In genomic region chr4:3352918-3353594, GRCh38 we compare ENCODE assay signal across 14 cellular contexts.
"Had no signal": no experiment of that assay in that cellular context is flagged by ENCODE, and none has a peak within 500 bp of the region (broad histone marks: within the 10 kb centered on the region; RNA-seq: fewer than 3 reads in every experiment).

No MANE protein-coding gene starts in this region.

- H3K9me3 Mint-ChIP-seq: natural killer cell had no signal

- H3K4me1 ChIP-seq: suprapubic skin had no signal

- H3K4me1 Mint-ChIP-seq: natural killer cell had no signal

- H3K27ac Mint-ChIP-seq: natural killer cell; stimulated activated naive CD8-positive, alpha-beta T cell treated with anti-CD3 and anti-CD28 coated beads, Interleukin-15, Interleukin-2, amounts not matched to agents 100 ng/mL and 50 ng/mL, for 24 hours; type B pancreatic cell; WTC11 had no signal

- H2AFZ ChIP-seq: hepatocyte had no signal

- H3K4me3 ChIP-seq: hepatocyte, smooth muscle cell, suprapubic skin had no signal

- H3K27ac ChIP-seq: suprapubic skin had no signal

- H3K36me3 ChIP-seq: suprapubic skin had no signal

- H3K4me2 ChIP-seq: hepatocyte, smooth muscle cell had no signal

- H3K27me3 ChIP-seq: hepatocyte, suprapubic skin had no signal

- ATAC-seq: natural killer cell, right cardiac atrium, WTC11 had no signal

- H3K9me3 ChIP-seq: suprapubic skin had no signal

- H3K4me3 Mint-ChIP-seq: natural killer cell; stimulated activated naive CD8-positive, alpha-beta T cell treated with anti-CD3 and anti-CD28 coated beads, Interleukin-15, Interleukin-2, amounts not matched to agents 100 ng/mL and 50 ng/mL, for 24 hours; type B pancreatic cell; WTC11 had no signal

- H3K27me3 Mint-ChIP-seq: stimulated activated naive CD8-positive, alpha-beta T cell treated with anti-CD3 and anti-CD28 coated beads, Interleukin-15, Interleukin-2, amounts not matched to agents 100 ng/mL and 50 ng/mL, for 24 hours; type B pancreatic cell had no signal

- H3K36me3 Mint-ChIP-seq: natural killer cell, WTC11 had no signal

- DNase-seq: activated CD4-positive, alpha-beta T cell treated with anti-CD3 and anti-CD28 coated beads for 48 hours; activated naive CD4-positive, alpha-beta T cell treated with anti-CD3 and anti-CD28 coated beads, Interleukin-2, amount 50 U/mL, for 16 hours; activated T-cell treated with anti-CD3 and anti-CD28 coated beads, Interleukin-2, amount 50 U/mL, for 1 hour; islet precursor cell; natural killer cell; nucleus accumbens; right cardiac atrium; T-helper 2 cell had no signal
